Comparison of ENCODE assay signal across 8 cellular contexts in the genomic region with DNA sequence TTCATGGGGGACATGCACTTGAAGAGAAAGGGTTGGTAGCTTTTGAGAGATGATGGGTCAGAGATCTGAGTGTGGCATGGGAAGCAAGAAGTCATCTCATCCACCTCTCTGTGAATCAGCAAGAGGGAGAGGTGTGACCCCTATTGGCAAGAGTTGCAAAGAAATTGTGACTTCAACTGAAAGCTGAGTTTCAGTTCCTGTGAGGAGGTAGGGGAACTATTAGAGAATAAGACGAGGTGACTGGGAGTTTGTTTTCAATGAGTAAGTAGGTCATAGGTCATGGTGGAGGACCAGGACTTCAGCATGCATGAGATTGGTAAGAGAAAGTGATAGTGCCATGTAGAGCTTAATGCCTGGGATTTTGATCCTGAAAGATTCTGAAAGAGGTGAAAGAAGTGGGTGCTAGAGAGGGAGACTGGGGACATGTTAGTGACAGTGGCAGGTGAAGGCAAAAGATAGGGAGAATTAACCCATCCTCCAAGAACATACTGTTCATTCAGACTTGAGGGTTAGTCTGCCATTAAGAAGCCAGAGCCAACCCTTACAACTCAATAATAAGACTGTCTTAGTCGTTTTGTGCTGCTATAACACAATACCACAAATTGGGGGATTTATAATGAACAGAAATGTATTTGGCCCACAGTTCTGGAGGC.
DNase-seq lines count a peak whose midpoint lies in the region; ATAC-seq and TF ChIP-seq lines count a peak whose summit lies in the region.
"Had no signal": no experiment of that assay in that cellular context is flagged by ENCODE, and none has a peak within 500 bp of the region (broad histone marks: within the 10 kb centered on the region; RNA-seq: fewer than 3 reads in every experiment).

No MANE protein-coding gene starts in this region.

- no peak overlapping the region for H3K4me3 ChIP-seq in colonic mucosa
- H3K4me3 ChIP-seq: skin epidermis had no signal

- intact Hi-C loops in colonic mucosa (cut with DNase I) = loop anchor here (5.0 kb wide), 1 partner anchor 115 kb away; a partner anchor contains a TSS

- peak; percentile 100 for ATAC-seq in GM19395 (IDR thresholded peaks at IDR 0.05; ENCODE audit: unreplicated experiment)
- peak; percentile 99 for ATAC-seq in HG03139 (IDR thresholded peaks at IDR 0.05; ENCODE audit: unreplicated experiment)

- no peaks in the 10 kb centered on the region for H3K27me3 ChIP-seq in colonic mucosa

- H3K27ac ChIP-seq in colonic mucosa = no peak overlapping the region
- H3K27ac ChIP-seq: skin epidermis had no signal

- no peaks in the 10 kb centered on the region for H3K9me3 ChIP-seq in colonic mucosa

- peak; percentile 69 for TF ChIP-seq CTCF in GM12872 (IDR thresholded peaks at IDR 0.05; ENCODE audit: insufficient read depth, low read depth, low read length)
- TF ChIP-seq CTCF in colonic mucosa (IDR thresholded peaks at IDR 0.05) = no peak

- DNase-seq in SKM-1 treated with dmso at 0.1 percent for 144 hours (lab: John Stamatoyannopoulos, UW; ENCODE audit: unreplicated experiment) (peak; percentile 69), iPS-NIHi7 (ENCODE audit: extremely low spot score) (peak; percentile 70), mucosa of gallbladder (ENCODE audit: low spot score) (no peak), colonic mucosa (no peak)

- H3K9ac ChIP-seq in colonic mucosa (ENCODE audit: low read depth in 2 of 2, low read length in 2 of 2) = no peak overlapping the region

- no peaks in the 10 kb centered on the region for H3K4me1 ChIP-seq in colonic mucosa

- H3K36me3 ChIP-seq in colonic mucosa = no peaks in the 10 kb centered on the region

Comparison
In these comparisons a context has a peak if more than half of its experiments do, and no peak if none do; other contexts are left out.
1. DNase-seq: peak in SKM-1 treated with dmso at 0.1 percent for 144 hours (single experiment) and iPS-NIHi7 (single experiment); none in mucosa of gallbladder (single experiment) and colonic mucosa (single experiment).